In the genomic region with DNA sequence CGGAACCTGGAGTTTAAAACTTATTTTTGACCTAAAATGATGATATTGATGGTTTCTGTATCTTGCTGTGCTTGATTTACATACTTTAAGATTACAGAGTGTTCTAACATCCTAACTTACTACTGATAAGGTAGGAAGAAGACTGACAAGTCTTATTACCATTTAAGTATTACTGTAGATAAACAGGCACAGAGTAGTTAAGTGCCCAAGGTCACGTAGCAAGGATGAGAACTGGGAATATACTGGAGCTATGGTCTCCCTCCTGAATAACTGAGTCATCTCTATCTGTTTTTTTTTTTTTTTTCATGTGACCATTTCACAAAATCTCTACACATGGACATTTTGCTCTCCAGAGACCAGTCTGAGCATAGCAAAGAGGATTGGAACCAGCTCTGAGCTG, we compare ENCODE assay signal across 16 cellular contexts.
A peak's percentile ranks its signal among the peaks of the same experiment; 100 is the strongest.
DNase-seq lines count a peak whose midpoint lies in the region; ATAC-seq and TF ChIP-seq lines count a peak whose summit lies in the region.
"Had no signal": no experiment of that assay in that cellular context is flagged by ENCODE, and none has a peak within 500 bp of the region (broad histone marks: within the 10 kb centered on the region; RNA-seq: fewer than 3 reads in every experiment).

No MANE protein-coding gene starts in this region.

- WGBS in prostate gland = 89% methylated on average over 2 of the region's 2 CpGs

- H3K9me3 ChIP-seq in adipocyte (ENCODE audit: control insufficient read depth, low read length) (peaks cover 2% of the 10 kb centered on the region), prostate gland (no peaks in the 10 kb centered on the region)

- peak overlapping the region; percentile 61 for H3K4me3 ChIP-seq in adipocyte (ENCODE audit: low read length)
- no peak overlapping the region for H3K4me3 ChIP-seq in fibroblast of mammary gland (ENCODE audit: control insufficient read depth, low read depth, low read length)
- H3K4me3 ChIP-seq in prostate gland = no peak overlapping the region
- H3K4me3 ChIP-seq: BLaER1 had no signal

- H3K27ac ChIP-seq in prostate gland = no peak overlapping the region
- H3K27ac ChIP-seq: 22Rv1, BLaER1 had no signal

- H3K36me3 ChIP-seq in adipocyte (ENCODE audit: control insufficient read depth, insufficient read depth, low read length, severe bottlenecking) = no peaks in the 10 kb centered on the region
- H3K36me3 ChIP-seq in prostate gland = no peaks in the 10 kb centered on the region
- H3K36me3 ChIP-seq: BLaER1 had no signal

- DNase-seq in DMS 273 (lab: John Stamatoyannopoulos, UW; ENCODE audit: unreplicated experiment) (peak; percentile 34), DMS 273 treated with DMSO at 0.1 percent for 48 hours (lab: John Stamatoyannopoulos, UW) (no peak), AG08395 (ENCODE audit: low spot score) (peak; percentile 7), adipocyte (ENCODE audit: low read depth) (no peak), fibroblast of mammary gland (ENCODE audit: low read depth) (peak; percentile 50), prostate gland (ENCODE audit: low spot score) (no peak), GM10266 (ENCODE audit: extremely low spot score) (no peak)
- DNase-seq: AML-193; CD8-positive, alpha-beta memory T cell; DMS79; HCEC 1CT; HFFc6 had no signal

- intact Hi-C loops in prostate gland (cut with DNase I) = loop anchor here (10.0 kb wide), 1 partner anchor 588 kb away; the partner anchor contains the start of gene ENOX1

- no peaks in the 10 kb centered on the region for H3K27me3 ChIP-seq in adipocyte (replicated peaks; ENCODE audit: control insufficient read depth, insufficient read depth, low read length)
- no peaks in the 10 kb centered on the region for H3K27me3 ChIP-seq in prostate gland (replicated peaks; ENCODE audit: insufficient read depth)
- H3K27me3 ChIP-seq: BLaER1 had no signal

- no peak for ATAC-seq in GM18868 (IDR thresholded peaks at IDR 0.05; ENCODE audit: unreplicated experiment)
- ATAC-seq: HepG2 had no signal

- TF ChIP-seq POLR2A in prostate gland (IDR thresholded peaks at IDR 0.05) = no peak

- TF ChIP-seq CTCF in fibroblast of mammary gland (conservative IDR thresholded peaks at IDR 0.05; ENCODE audit: control insufficient read depth, insufficient read depth, low read depth, low read length) (no peak), prostate gland (IDR thresholded peaks at IDR 0.05) (no peak), GM10266 (IDR thresholded peaks at IDR 0.05; ENCODE audit: control insufficient read depth, insufficient read depth, low read depth, missing control alignments) (no peak)

- peak overlapping the region; percentile 21 for H3K9ac ChIP-seq in adipocyte (ENCODE audit: low read length)
- H3K9ac ChIP-seq: BLaER1 had no signal

- H3K4me1 ChIP-seq in adipocyte (ENCODE audit: control insufficient read depth, insufficient read depth, low read length) = peaks cover 21% of the 10 kb centered on the region
- no peaks in the 10 kb centered on the region for H3K4me1 ChIP-seq in prostate gland (replicated peaks)
- H3K4me1 ChIP-seq: BLaER1 had no signal

Comparison
In these comparisons a context has a peak if more than half of its experiments do, and no peak if none do; other contexts are left out.
1. DNase-seq: peak in DMS 273 (single experiment), AG08395 (single experiment) and fibroblast of mammary gland (single experiment); none in DMS 273 treated with DMSO at 0.1 percent for 48 hours (single experiment), adipocyte (single experiment), prostate gland (single experiment) and GM10266 (single experiment).